Comparison of ENCODE assay signal across 17 cellular contexts in genomic region chr16:68250951-68251350, GRCh38. TPM values are rescaled to one million over a fixed set of nuclear protein-coding genes. Genes with fewer than 3 reads are reported as not detected.
"Had no signal": no experiment of that assay in that cellular context is flagged by ENCODE, and none has a peak within 500 bp of the region (broad histone marks: within the 10 kb centered on the region; RNA-seq: fewer than 3 reads in every experiment).

No MANE protein-coding gene starts in this region.

- H3K27me3 ChIP-seq: left lung, right lobe of liver, upper lobe of right lung had no signal

- ATAC-seq: activated CD8-positive, alpha-beta memory T cell treated with anti-CD3 and anti-CD28 coated beads, Interleukin-2, amount 10 ng/mL, durations not matched to agents 7 days and 5 days; left lung; right lobe of liver; T-cell; upper lobe of right lung had no signal

- H3K36me3 ChIP-seq: prostate gland had no signal

- DNase-seq: activated B cell treated with CpG ODN at 0.5 μM for 24 hours; activated CD4-positive, alpha-beta memory T cell treated with anti-CD3 and anti-CD28 coated beads for 36 hours; activated CD4-positive, alpha-beta T cell treated with anti-CD3 and anti-CD28 coated beads for 4 hours; activated CD8-positive, alpha-beta memory T cell treated with anti-CD3 and anti-CD28 coated beads, Interleukin-2, amount 10 ng/mL, durations not matched to agents 7 days and 5 days; anterior cingulate cortex; erythroblast; foreskin melanocyte; kidney; left lung; nephron progenitor cell; occipital lobe; right lobe of liver; stimulated activated naive B cell treated with anti-CD40 and anti-IgM and Interleukin-4, amounts not matched to agents 10 μg/mL and 1 μg/mL and 100 μg/mL, for 72 hours; T-cell; upper lobe of right lung had no signal

- H3K9me3 ChIP-seq: left lung, prostate gland, right lobe of liver, upper lobe of right lung had no signal

- H3K4me3 ChIP-seq: coronary artery, left lung, prostate gland, right lobe of liver, upper lobe of right lung had no signal

- H3K27ac ChIP-seq: coronary artery, left lung, prostate gland, right lobe of liver, upper lobe of right lung had no signal

RNA-seq across cellular contexts. Expression of gene ESRP2, which starts 15.0 kb away (rescaled TPM):
- total RNA-seq: activated CD8-positive, alpha-beta memory T cell treated with anti-CD3 and anti-CD28 coated beads, Interleukin-2, amount 10 ng/mL, durations not matched to agents 7 days and 5 days; occipital lobe had no signal
